In genomic region chr2:219492575-219492974, GRCh38 we compare ENCODE assay signal across 1 cellular context.
TF ChIP-seq lines count a peak whose summit lies in the region.

No MANE protein-coding gene starts in this region.

TF ChIP-seq in HepG2, 621 proteins besides CTCF, POLR2A, EP300 and RAD21 (continued from another document):
- TF ChIP-seq RERE (CRISPR knock-in tag; IDR thresholded peaks at IDR 0.05; ENCODE audit: low read depth) (no peak), TAF1 (CRISPR knock-in tag; IDR thresholded peaks at IDR 0.05) (no peak), EED (CRISPR knock-in tag; IDR thresholded peaks at IDR 0.05) (0 out of 2 replicates have a peak, but pooled peaks have one; percentile 37), KDM5B (CRISPR knock-in tag; IDR thresholded peaks at IDR 0.05; ENCODE audit: borderline replicate concordance) (no peak), NR2F6 (IDR thresholded peaks at IDR 0.05) (no peak), NR2F6 (CRISPR knock-in tag; IDR thresholded peaks at IDR 0.05) (no peak), UBTF (CRISPR knock-in tag; IDR thresholded peaks at IDR 0.05) (peak; percentile 21; the same call in 1 of the 2 replicates), POGK (CRISPR knock-in tag; conservative IDR thresholded peaks at IDR 0.05) (no peak), HDAC2 (CRISPR knock-in tag; IDR thresholded peaks at IDR 0.05) (no peak), TFDP1 (CRISPR knock-in tag; IDR thresholded peaks at IDR 0.05; ENCODE audit: borderline replicate concordance) (no peak), RXRA (CRISPR knock-in tag; IDR thresholded peaks at IDR 0.05) (no peak), ZNF557 (CRISPR knock-in tag; IDR thresholded peaks at IDR 0.05) (no peak), SNAI1 (CRISPR knock-in tag; IDR thresholded peaks at IDR 0.05; ENCODE audit: borderline replicate concordance) (no peak), ZNF546 (CRISPR knock-in tag; conservative IDR thresholded peaks at IDR 0.05) (no peak), HHEX (CRISPR knock-in tag; IDR thresholded peaks at IDR 0.05) (no peak), SSRP1 (CRISPR knock-in tag; IDR thresholded peaks at IDR 0.05) (no peak), TOPORS (CRISPR knock-in tag; IDR thresholded peaks at IDR 0.05) (no peak), ZNF30 (CRISPR knock-in tag; IDR thresholded peaks at IDR 0.05) (no peak), NCOA2 (CRISPR knock-in tag; IDR thresholded peaks at IDR 0.05) (no peak), PLRG1 (conservative IDR thresholded peaks at IDR 0.05) (no peak), SPEN (CRISPR knock-in tag; IDR thresholded peaks at IDR 0.05; ENCODE audit: low read depth) (no peak), STAG1 (CRISPR knock-in tag; IDR thresholded peaks at IDR 0.05) (peak; percentile 63), ZNF337 (CRISPR knock-in tag; IDR thresholded peaks at IDR 0.05; ENCODE audit: borderline replicate concordance, low read depth) (no peak), GABPB1 (CRISPR knock-in tag; IDR thresholded peaks at IDR 0.05) (no peak), ZNF687 (CRISPR knock-in tag; IDR thresholded peaks at IDR 0.05) (0 out of 2 replicates have a peak, but pooled peaks have one; percentile 23), AKNA (CRISPR knock-in tag; IDR thresholded peaks at IDR 0.05; ENCODE audit: borderline replicate concordance) (no peak), ZNF275 (CRISPR knock-in tag; IDR thresholded peaks at IDR 0.05; ENCODE audit: borderline replicate concordance) (no peak), NFAT5 (CRISPR knock-in tag; IDR thresholded peaks at IDR 0.05) (no peak)
